In genomic region chr14:26947265-26947664, GRCh38 we compare ENCODE assay signal across 25 cellular contexts.
"Had no signal": no experiment of that assay in that cellular context is flagged by ENCODE, and none has a peak within 500 bp of the region (broad histone marks: within the 10 kb centered on the region; RNA-seq: fewer than 3 reads in every experiment).

No MANE protein-coding gene starts in this region.

- H3K4me1 ChIP-seq: neural progenitor cell, parathyroid adenoma, psoas muscle, right lobe of liver, sigmoid colon, stomach, thyroid gland, tibial nerve, upper lobe of left lung, vagina had no signal

- ATAC-seq: naive thymus-derived CD4-positive, alpha-beta T cell; natural killer cell; psoas muscle; right lobe of liver; stimulated activated effector memory CD8-positive, alpha-beta T cell treated with anti-CD3 and anti-CD28 coated beads, Interleukin-12 subunit alpha, Interleukin-12 subunit beta, amount 100 ng/mL, for 72 hours; stimulated activated naive B cell treated with anti-CD40 and anti-IgM and Interleukin-4, amounts not matched to agents 10 μg/mL and 1 μg/mL and 100 μg/mL, for 72 hours had no signal

- H3K27me3 ChIP-seq: neural progenitor cell, ovary, right lobe of liver, sigmoid colon, stomach, thyroid gland, tibial nerve, upper lobe of left lung, vagina had no signal

- DNase-seq: naive thymus-derived CD4-positive, alpha-beta T cell; natural killer cell; occipital lobe; ovary; posterior cingulate gyrus; psoas muscle; right lobe of liver; sigmoid colon; small intestine; stimulated activated CD4-positive, alpha-beta T cell treated with anti-CD3 and anti-CD28 coated beads, Interleukin-15, amount 100 ng/mL, for 24 hours; stimulated activated CD4-positive, alpha-beta T cell treated with anti-CD3 and anti-CD28 coated beads, Interleukin-2, amount 100 ng/mL, for 24 hours; stimulated activated CD4-positive, alpha-beta T cell treated with anti-CD3 and anti-CD28 coated beads, Interleukin-2, amount 100 ng/mL, for 48 hours; stimulated activated CD4-positive, alpha-beta T cell treated with anti-CD3 and anti-CD28 coated beads, Interleukin-4, amount 100 ng/mL, for 24 hours; stimulated activated naive B cell treated with anti-CD40 and anti-IgM and Interleukin-4, amounts not matched to agents 10 μg/mL and 1 μg/mL and 100 μg/mL, for 72 hours; stimulated activated naive CD4-positive, alpha-beta T cell treated with Interleukin-2 at 50 U/mL for 16 hours; stomach; thyroid gland; trophoblast cell; upper lobe of left lung had no signal

- H3K9me3 ChIP-seq: ovary, right lobe of liver, sigmoid colon, stomach, thoracic aorta, thyroid gland, upper lobe of left lung, vagina had no signal

- H3K4me3 ChIP-seq: neural progenitor cell, ovary, psoas muscle, right lobe of liver, sigmoid colon, stomach, thoracic aorta, thyroid gland, tibial nerve, upper lobe of left lung, vagina had no signal

- H3K27ac ChIP-seq: neural progenitor cell, ovary, parathyroid adenoma, psoas muscle, right lobe of liver, sigmoid colon, stomach, thoracic aorta, thyroid gland, tibial nerve, upper lobe of left lung, vagina had no signal
